In genomic region chr1:243946946-243947345, GRCh38 we compare ENCODE assay signal across 8 cellular contexts.
DNase-seq lines count a peak whose midpoint lies in the region; ATAC-seq and TF ChIP-seq lines count a peak whose summit lies in the region.

No MANE protein-coding gene starts in this region.

- peaks cover 5% of the 10 kb centered on the region for H3K27me3 Mint-ChIP-seq in activated CD4-positive, alpha-beta memory T cell treated with anti-CD3 and anti-CD28 coated beads for 36 hours
- H3K27me3 Mint-ChIP-seq in stimulated activated naive B cell treated with anti-CD40 and anti-IgM and Interleukin-4, amounts not matched to agents 10 μg/mL and 1 μg/mL and 100 μg/mL, for 72 hours = peaks cover 7 to 17% of the 10 kb centered on the region in 2 donors

- DNase-seq in activated CD4-positive, alpha-beta memory T cell treated with anti-CD3 and anti-CD28 coated beads for 36 hours = peak; percentile 56
- DNase-seq in globus pallidus (ENCODE audit: low spot score) (peak; percentile 36), ovary (no peak), NCI-H187 (lab: John Stamatoyannopoulos, UW) (no peak)
- DNase-seq in stimulated activated naive B cell treated with anti-CD40 and anti-IgM and Interleukin-4, amounts not matched to agents 10 μg/mL and 1 μg/mL and 100 μg/mL, for 72 hours = no peak

- no peaks in the 10 kb centered on the region for H3K9me2 ChIP-seq in DOHH2 (replicated peaks; ENCODE audit: control insufficient read depth, low read length)

- no peak overlapping the region for H3K27ac Mint-ChIP-seq in activated CD4-positive, alpha-beta memory T cell treated with anti-CD3 and anti-CD28 coated beads for 36 hours
- no peak overlapping the region for H3K27ac Mint-ChIP-seq in stimulated activated naive B cell treated with anti-CD40 and anti-IgM and Interleukin-4, amounts not matched to agents 10 μg/mL and 1 μg/mL and 100 μg/mL, for 72 hours

- H3K36me3 ChIP-seq in DOHH2 (ENCODE audit: control insufficient read depth, low read length) = no peaks in the 10 kb centered on the region
- H3K36me3 ChIP-seq in ovary = no peaks in the 10 kb centered on the region

- H3K4me1 Mint-ChIP-seq in activated CD4-positive, alpha-beta memory T cell treated with anti-CD3 and anti-CD28 coated beads for 36 hours (ENCODE audit: low read depth) = peaks cover 1% of the 10 kb centered on the region
- no peaks in the 10 kb centered on the region for H3K4me1 Mint-ChIP-seq in stimulated activated naive B cell treated with anti-CD40 and anti-IgM and Interleukin-4, amounts not matched to agents 10 μg/mL and 1 μg/mL and 100 μg/mL, for 72 hours

- TF ChIP-seq CTCF in DOHH2 (IDR thresholded peaks at IDR 0.05; ENCODE audit: low read depth, low read length, poor library complexity, severe bottlenecking) = peak; percentile 47
- no peak for TF ChIP-seq CTCF in ovary (IDR thresholded peaks at IDR 0.05)

- H4K20me1 ChIP-seq in DOHH2 (ENCODE audit: control insufficient read depth, insufficient read depth, low read depth, low read length) = no peaks in the 10 kb centered on the region

- no peaks in the 10 kb centered on the region for H3K9me3 Mint-ChIP-seq in activated CD4-positive, alpha-beta memory T cell treated with anti-CD3 and anti-CD28 coated beads for 36 hours
- H3K9me3 Mint-ChIP-seq in stimulated activated naive B cell treated with anti-CD40 and anti-IgM and Interleukin-4, amounts not matched to agents 10 μg/mL and 1 μg/mL and 100 μg/mL, for 72 hours = no peaks in the 10 kb centered on the region

- POLR2A ChIA-PET in activated CD4-positive, alpha-beta memory T cell treated with anti-CD3 and anti-CD28 coated beads for 36 hours (lab: Charles Lee) = no interaction called here

- no peak for TF ChIP-seq POLR2A in ovary (IDR thresholded peaks at IDR 0.05)

- no peaks in the 10 kb centered on the region for H3K4me1 ChIP-seq in DOHH2 (ENCODE audit: control insufficient read depth, low read length)
- no peaks in the 10 kb centered on the region for H3K4me1 ChIP-seq in ovary (ENCODE audit: insufficient read depth)

- H3K4me3 ChIP-seq in DOHH2 (ENCODE audit: low read length) (no peak overlapping the region), ovary (no peak overlapping the region)

- TF ChIP-seq EP300 in ovary (IDR thresholded peaks at IDR 0.05) = no peak

- H3K27ac ChIP-seq in DOHH2 (ENCODE audit: low read depth, low read length) = no peak overlapping the region
- no peak overlapping the region for H3K27ac ChIP-seq in ovary

- no peaks in the 10 kb centered on the region for H3F3A ChIP-seq in DOHH2 (ENCODE audit: control insufficient read depth, insufficient read depth)

- intact Hi-C loops in activated CD4-positive, alpha-beta memory T cell treated with anti-CD3 and anti-CD28 coated beads for 36 hours (cut with micrococcal nuclease) = loop anchor here (1.0 to 10.0 kb wide), 4 partner anchors 95 to 603 kb away; partner anchors contain the start of gene AKT3
- intact Hi-C loops in ovary (cut with DNase I) = no loop called here

- H3K4me2 ChIP-seq in DOHH2 (ENCODE audit: low read length) = no peak overlapping the region

- H3K4me3 Mint-ChIP-seq in activated CD4-positive, alpha-beta memory T cell treated with anti-CD3 and anti-CD28 coated beads for 36 hours = no peak overlapping the region
- H3K4me3 Mint-ChIP-seq in stimulated activated naive B cell treated with anti-CD40 and anti-IgM and Interleukin-4, amounts not matched to agents 10 μg/mL and 1 μg/mL and 100 μg/mL, for 72 hours = no peak overlapping the region

- H3K36me3 Mint-ChIP-seq in activated CD4-positive, alpha-beta memory T cell treated with anti-CD3 and anti-CD28 coated beads for 36 hours = no peaks in the 10 kb centered on the region
- no peaks in the 10 kb centered on the region for H3K36me3 Mint-ChIP-seq in stimulated activated naive B cell treated with anti-CD40 and anti-IgM and Interleukin-4, amounts not matched to agents 10 μg/mL and 1 μg/mL and 100 μg/mL, for 72 hours

- peak; percentile 53 for ATAC-seq in HG03442 (IDR thresholded peaks at IDR 0.05; ENCODE audit: unreplicated experiment)
- ATAC-seq in stimulated activated naive B cell treated with anti-CD40 and anti-IgM and Interleukin-4, amounts not matched to agents 10 μg/mL and 1 μg/mL and 100 μg/mL, for 72 hours (replicated peaks) = peak; percentile 73 to 75
- no peak for ATAC-seq in HG03097 (IDR thresholded peaks at IDR 0.05; ENCODE audit: low FRiP score, unreplicated experiment)

- H3K9me3 ChIP-seq in DOHH2 (ENCODE audit: control insufficient read depth, insufficient read depth, low read length) = no peaks in the 10 kb centered on the region
- H3K9me3 ChIP-seq in ovary = no peaks in the 10 kb centered on the region

- 66 to 78% (median 69%) methylated on average over 8 of the region's 8 CpGs for WGBS in ovary, 3 donors

- H3K27me3 ChIP-seq in DOHH2 (ENCODE audit: control insufficient read depth, low read length) (no peaks in the 10 kb centered on the region), ovary (no peaks in the 10 kb centered on the region)

- CTCF ChIA-PET in activated CD4-positive, alpha-beta memory T cell treated with anti-CD3 and anti-CD28 coated beads for 36 hours (lab: Charles Lee) = interaction anchor here (2.0 kb wide), 1 partner anchor 603 kb away, joined by 7 read pairs; no protein-coding TSS in a partner anchor

- no peaks in the 10 kb centered on the region for H3K79me2 ChIP-seq in DOHH2 (ENCODE audit: control insufficient read depth, low read length)

Comparison
In these comparisons a context has a peak if more than half of its experiments do, and no peak if none do; other contexts are left out.
1. DNase-seq: peak in activated CD4-positive, alpha-beta memory T cell treated with anti-CD3 and anti-CD28 coated beads for 36 hours (single experiment) and globus pallidus (single experiment); none in stimulated activated naive B cell treated with anti-CD40 and anti-IgM and Interleukin-4, amounts not matched to agents 10 μg/mL and 1 μg/mL and 100 μg/mL, for 72 hours (single experiment), ovary (0 of 5) and NCI-H187 (0 of 2).